8 cellular contexts compared by ENCODE assay signal in the genomic region with DNA sequence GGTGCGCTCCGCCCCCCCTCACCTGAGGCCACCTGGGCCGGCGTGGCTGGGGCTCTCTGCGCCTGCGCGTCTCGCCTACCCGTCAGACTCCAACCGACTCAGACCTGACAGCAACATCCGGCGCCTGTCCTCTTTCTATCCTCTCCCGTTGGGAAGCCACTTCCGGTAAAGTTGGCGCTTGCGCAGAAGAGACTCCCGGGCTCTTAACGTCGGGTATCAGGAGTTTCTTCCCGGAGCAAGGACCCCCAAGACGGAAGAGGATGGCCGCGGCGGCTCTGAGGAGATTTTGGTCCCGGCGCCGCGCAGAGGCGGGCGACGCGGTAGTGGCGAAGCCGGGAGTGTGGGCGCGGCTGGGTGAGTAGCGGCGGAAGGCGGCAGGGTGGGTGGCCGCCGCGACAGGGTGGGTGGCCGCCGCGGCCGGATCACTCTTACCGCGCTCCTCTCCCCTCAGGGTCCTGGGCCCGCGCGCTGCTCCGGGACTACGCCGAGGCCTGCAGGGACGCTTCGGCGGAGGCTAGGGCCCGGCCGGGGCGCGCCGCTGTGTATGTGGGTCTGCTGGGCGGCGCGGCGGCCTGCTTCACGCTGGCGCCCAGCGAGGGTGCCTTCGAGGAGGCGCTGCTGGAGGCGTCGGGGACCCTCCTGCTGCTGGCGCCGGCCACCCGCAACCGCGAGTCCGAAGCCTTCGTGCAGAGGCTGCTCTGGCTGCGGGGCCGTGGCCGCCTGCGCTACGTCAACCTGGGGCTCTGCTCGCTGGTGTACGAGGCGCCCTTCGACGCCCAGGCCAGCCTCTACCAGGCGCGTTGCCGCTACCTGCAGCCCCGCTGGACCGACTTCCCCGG.
A peak's percentile ranks its signal among the peaks of the same experiment; 100 is the strongest.
DNase-seq lines count a peak whose midpoint lies in the region; ATAC-seq, FAIRE-seq and TF ChIP-seq lines count a peak whose summit lies in the region.

A gene (plus strand): TSS at position 249 of the 839 bp plus-strand sequence. CDS start 12 bp downstream, at position 261.
A gene (minus strand): TSS at position 77 of the 839 bp plus-strand sequence. CDS start 229 bp downstream, outside the sequence.

- peak; percentile 88 for DNase-seq in AG04449 (ENCODE audit: low read depth, low spot score)
- peak; percentile 96 for DNase-seq in NCI-H345 treated with DMSO at 0.1 percent for 48 hours (lab: John Stamatoyannopoulos, UW; ENCODE audit: unreplicated experiment)
- DNase-seq in activated CD4-positive, CD25-positive, alpha-beta regulatory T cell treated with anti-CD3 and anti-CD28 coated beads, Interleukin-2, amount 50 U/mL, for 16 hours (ENCODE audit: low read depth, low spot score): peak; percentile 88
- peak; percentile 78 to 86 for DNase-seq in central memory CD8-positive, alpha-beta T cell (ENCODE audit: low spot score in 2 of 2)
- DNase-seq in stimulated activated CD4-positive, alpha-beta T cell treated with anti-CD3 and anti-CD28 coated beads, Interleukin-12 subunit alpha, Interleukin-12 subunit beta, amount 100 ng/mL, for 4 hours: peak; percentile 91

- peaks cover 6% of the 10 kb centered on the region for H3K4me1 Mint-ChIP-seq in central memory CD8-positive, alpha-beta T cell

- no peaks in the 10 kb centered on the region for H3K27me3 Mint-ChIP-seq in central memory CD8-positive, alpha-beta T cell

- peaks cover 25% of the 10 kb centered on the region for H3K36me3 Mint-ChIP-seq in central memory CD8-positive, alpha-beta T cell (ENCODE audit: insufficient read depth)

- peak within 1 kb of the TSS; percentile 93 for H3K4me3 Mint-ChIP-seq in central memory CD8-positive, alpha-beta T cell

- peak within 1 kb of the TSS; percentile 91 for H3K27ac Mint-ChIP-seq in central memory CD8-positive, alpha-beta T cell (ENCODE audit: low read depth)

- ATAC-seq in GM18907 (IDR thresholded peaks at IDR 0.05; ENCODE audit: unreplicated experiment) (peak; percentile 62), HG03196 (IDR thresholded peaks at IDR 0.05; ENCODE audit: unreplicated experiment) (peak; percentile 76)
- peak; percentile 88 for ATAC-seq in central memory CD8-positive, alpha-beta T cell (replicated peaks; ENCODE audit: extremely low read depth, poor library complexity, severe bottlenecking)

- CTCF ChIA-PET in AG04449 (lab: Yijun Ruan, JAX): interaction anchor here (0.8 to 6.4 kb wide), 8 partner anchors 10 to 64 kb away, joined by 3 to 73 read pairs (median 6); no protein-coding TSS in a partner anchor

- no peaks in the 10 kb centered on the region for H3K9me3 Mint-ChIP-seq in central memory CD8-positive, alpha-beta T cell

- POLR2A ChIA-PET in AG04449 (lab: Yijun Ruan, JAX): no interaction called here

- no peak for TF ChIP-seq CTCF in AG04449 (IDR thresholded peaks at IDR 0.05; ENCODE audit: insufficient read depth, low read length, missing control alignments)

- FAIRE-seq in islet of Langerhans (lab: Jason Lieb, UNC): peak; percentile 33

- peak within 1 kb of the TSS; percentile 90 for H3K4me3 ChIP-seq in AG04449 (ENCODE audit: low read depth, low read length)

Comparison
In these comparisons a context has a peak if more than half of its experiments do, and no peak if none do; other contexts are left out.
1. Peak in every context shown above with its lines: DNase-seq, ATAC-seq and H3K4me3 ChIP-seq.